In genomic region chr5:109917154-109917546, GRCh38 we compare ENCODE assay signal across 26 cellular contexts.
"Had no signal": no experiment of that assay in that cellular context is flagged by ENCODE, and none has a peak within 500 bp of the region (broad histone marks: within the 10 kb centered on the region; RNA-seq: fewer than 3 reads in every experiment).

No MANE protein-coding gene starts in this region.

- H3K27ac Mint-ChIP-seq: activated CD4-positive, alpha-beta memory T cell treated with anti-CD3 and anti-CD28 coated beads, Interleukin-2, amount 10 ng/mL, durations not matched to agents 7 days and 5 days; activated CD4-positive, alpha-beta T cell treated with anti-CD3 and anti-CD28 coated beads, Interleukin-2, amount 10 ng/mL, durations not matched to agents 7 days and 5 days; activated T-cell treated with anti-CD3 and anti-CD28 coated beads, Interleukin-2, amount 50 U/mL, for 24 hours; activated T-helper 17 cell treated with anti-CD3 and anti-CD28 coated beads, Interleukin-2, amount 50 U/mL, for 72 hours; WTC11 had no signal

- H3K4me3 ChIP-seq: coronary artery, dorsolateral prefrontal cortex, gastrocnemius medialis, left ventricle myocardium inferior, right lobe of liver, transverse colon had no signal

- H3K27ac ChIP-seq: brain microvascular endothelial cell, coronary artery, dorsolateral prefrontal cortex, gastrocnemius medialis, left ventricle myocardium inferior, neutrophil, right lobe of liver, transverse colon had no signal

- H3K36me3 ChIP-seq: brain microvascular endothelial cell, gastrocnemius medialis, left ventricle myocardium inferior, neutrophil, right lobe of liver, transverse colon had no signal

- H3K36me3 Mint-ChIP-seq: WTC11 had no signal

- H3K9me3 Mint-ChIP-seq: activated CD4-positive, alpha-beta memory T cell treated with anti-CD3 and anti-CD28 coated beads, Interleukin-2, amount 10 ng/mL, durations not matched to agents 7 days and 5 days; activated T-helper 17 cell treated with anti-CD3 and anti-CD28 coated beads, Interleukin-2, amount 50 U/mL, for 72 hours; nephron; WTC11 had no signal

- H3K9me3 ChIP-seq: gastrocnemius medialis, neutrophil, right lobe of liver, transverse colon had no signal

- FAIRE-seq: astrocyte had no signal

- H3K4me3 Mint-ChIP-seq: activated CD4-positive, alpha-beta memory T cell treated with anti-CD3 and anti-CD28 coated beads, Interleukin-2, amount 10 ng/mL, durations not matched to agents 7 days and 5 days; activated CD4-positive, alpha-beta T cell treated with anti-CD3 and anti-CD28 coated beads, Interleukin-2, amount 10 ng/mL, durations not matched to agents 7 days and 5 days; activated T-cell treated with anti-CD3 and anti-CD28 coated beads, Interleukin-2, amount 50 U/mL, for 24 hours; activated T-helper 17 cell treated with anti-CD3 and anti-CD28 coated beads, Interleukin-2, amount 50 U/mL, for 72 hours; nephron; WTC11 had no signal

- DNase-seq: activated CD4-positive, alpha-beta memory T cell treated with anti-CD3 and anti-CD28 coated beads, Interleukin-2, amount 10 ng/mL, durations not matched to agents 7 days and 5 days; activated CD4-positive, alpha-beta T cell treated with anti-CD3 and anti-CD28 coated beads for 1 hour; activated CD4-positive, alpha-beta T cell treated with anti-CD3 and anti-CD28 coated beads, Interleukin-2, amount 10 ng/mL, durations not matched to agents 7 days and 5 days; activated CD8-positive, alpha-beta memory T cell treated with anti-CD3 and anti-CD28 coated beads, Interleukin-2, amount 50 U/mL, for 48 hours; activated gamma-delta T cell treated with Interleukin-2 at 50 U/mL for 16 hours; activated naive CD4-positive, alpha-beta T cell treated with anti-CD3 and anti-CD28 coated beads, Interleukin-2, amount 50 U/mL, for 16 hours; activated T-cell treated with anti-CD3 and anti-CD28 coated beads, Interleukin-2, amount 50 U/mL, for 24 hours; amniotic stem cell; brain microvascular endothelial cell; dorsolateral prefrontal cortex; effector memory CD4-positive, alpha-beta T cell; erythroblast; gastrocnemius medialis; glutamatergic neuron; islet precursor cell; left ventricle myocardium inferior; right lobe of liver; stimulated activated CD4-positive, alpha-beta T cell treated with anti-CD3 and anti-CD28 coated beads, Interleukin-2, amount 100 ng/mL, for 48 hours; stimulated activated naive CD4-positive, alpha-beta T cell treated with Interleukin-2 at 50 U/mL for 16 hours; transverse colon had no signal

- H3K4me1 ChIP-seq: gastrocnemius medialis, transverse colon had no signal

- H3K27me3 Mint-ChIP-seq: activated CD4-positive, alpha-beta memory T cell treated with anti-CD3 and anti-CD28 coated beads, Interleukin-2, amount 10 ng/mL, durations not matched to agents 7 days and 5 days; activated CD4-positive, alpha-beta T cell treated with anti-CD3 and anti-CD28 coated beads, Interleukin-2, amount 10 ng/mL, durations not matched to agents 7 days and 5 days; activated T-cell treated with anti-CD3 and anti-CD28 coated beads, Interleukin-2, amount 50 U/mL, for 24 hours; activated T-helper 17 cell treated with anti-CD3 and anti-CD28 coated beads, Interleukin-2, amount 50 U/mL, for 72 hours had no signal

- H3K27me3 ChIP-seq: brain microvascular endothelial cell, dorsolateral prefrontal cortex, gastrocnemius medialis, neutrophil, right lobe of liver, transverse colon had no signal
